In the genomic region with DNA sequence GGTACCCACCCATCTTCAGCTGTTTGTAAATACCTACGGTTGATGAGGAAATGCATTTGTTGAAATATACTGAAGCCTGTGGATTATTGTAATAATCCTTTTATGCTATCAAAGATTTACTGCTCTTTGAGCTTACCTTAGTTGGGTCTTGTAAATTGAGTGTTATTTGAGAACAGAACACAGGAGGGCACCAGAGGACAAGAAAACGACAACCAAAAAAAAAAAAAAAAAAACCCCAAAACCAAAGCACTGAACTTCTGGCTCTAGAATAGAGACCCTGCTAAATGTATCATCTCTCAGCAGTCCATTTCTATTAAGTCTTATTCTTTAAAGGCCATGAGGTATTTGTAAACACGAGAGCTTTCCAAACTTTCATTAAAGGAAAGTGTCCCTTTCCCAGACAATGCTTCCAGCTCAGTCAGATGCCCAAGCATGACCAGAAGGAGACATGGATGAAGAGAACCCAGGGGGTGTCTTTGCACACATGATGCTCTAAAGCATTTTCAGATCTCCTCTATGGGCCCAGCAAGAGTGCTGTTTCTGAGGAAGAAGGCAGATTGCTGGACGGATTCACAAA, we compare ENCODE assay signal across 7 cellular contexts.
DNase-seq lines count a peak whose midpoint lies in the region; ATAC-seq and TF ChIP-seq lines count a peak whose summit lies in the region.

No MANE protein-coding gene starts in this region.

- H3K36me3 ChIP-seq in body of pancreas (replicated peaks in 1 of 2; ENCODE audit: insufficient read depth in 1 of 2, low read depth in 2 of 2): no peaks in the 10 kb centered on the region

- H3K4me3 ChIP-seq in body of pancreas: no peak overlapping the region

- peaks cover 0 to 5% (median 0%) of the 10 kb centered on the region in 9 donors for H3K9me3 Mint-ChIP-seq in naive thymus-derived CD8-positive, alpha-beta T cell

- ATAC-seq in body of pancreas (no peak), HG03097 (IDR thresholded peaks at IDR 0.05; ENCODE audit: low FRiP score, unreplicated experiment) (no peak)
- no peak for ATAC-seq in naive thymus-derived CD8-positive, alpha-beta T cell

- POLR2A ChIA-PET in GM10248 (lab: Yijun Ruan, JAX): interaction anchor here (0.7 kb wide), 1 partner anchor 355 kb away, joined by 5 read pairs; no protein-coding TSS in a partner anchor
- POLR2A ChIA-PET in naive thymus-derived CD8-positive, alpha-beta T cell (lab: Charles Lee): no interaction called here

- WGBS in body of pancreas, 2 donors: 13 to 16% methylated on average over 4 of the region's 4 CpGs

- no peak overlapping the region for H3K27ac ChIP-seq in body of pancreas

- intact Hi-C loops in body of pancreas (cut with DNase I): no loop called here

- no peaks in the 10 kb centered on the region for H3K4me1 Mint-ChIP-seq in naive thymus-derived CD8-positive, alpha-beta T cell

- H3K4me3 Mint-ChIP-seq in naive thymus-derived CD8-positive, alpha-beta T cell: no peak overlapping the region

- H3K4me1 ChIP-seq in body of pancreas: no peaks in the 10 kb centered on the region

- H3K27me3 ChIP-seq in body of pancreas: no peaks in the 10 kb centered on the region

- peaks cover 0 to 35% (median 10%) of the 10 kb centered on the region in 5 donors for H3K27me3 Mint-ChIP-seq in naive thymus-derived CD8-positive, alpha-beta T cell

- CTCF ChIA-PET in GM10248 (lab: Yijun Ruan, JAX): interaction anchor here (0.6 to 2.7 kb wide), 22 partner anchors 9 to 1917 kb away, joined by 3 to 13 read pairs (median 4); no protein-coding TSS in a partner anchor

- H3K9me3 ChIP-seq in body of pancreas: no peaks in the 10 kb centered on the region

- no peaks in the 10 kb centered on the region for H3K36me3 Mint-ChIP-seq in naive thymus-derived CD8-positive, alpha-beta T cell

- DNase-seq in GM10248 (ENCODE audit: extremely low spot score) (peak; percentile 30), M059J (ENCODE audit: low read depth) (peak; percentile 26), body of pancreas (peak in 1 of 4 donors; percentile 2), myocyte (ENCODE audit: low read depth) (peak; percentile 56)
- DNase-seq in stimulated activated CD8-positive, alpha-beta memory T cell treated with anti-CD3 and anti-CD28 coated beads, Interleukin-4, amount 100 ng/mL, for 48 hours: no peak
- DNase-seq in naive thymus-derived CD8-positive, alpha-beta T cell: no peak

- TF ChIP-seq CTCF in GM10248 (IDR thresholded peaks at IDR 0.05; ENCODE audit: control extremely low read depth, extremely low read depth, low read depth, missing control alignments): peak; percentile 13
- TF ChIP-seq CTCF in body of pancreas (IDR thresholded peaks at IDR 0.05): peak in 6 of 7 experiments; percentile 22 to 52 (median 36)

- no peak for TF ChIP-seq POLR2A in body of pancreas (IDR thresholded peaks at IDR 0.05)

- no peak overlapping the region for H3K27ac Mint-ChIP-seq in naive thymus-derived CD8-positive, alpha-beta T cell

Comparison
In these comparisons a context has a peak if more than half of its experiments do, and no peak if none do; other contexts are left out.
1. DNase-seq: peak in GM10248 (single experiment), M059J (single experiment) and myocyte (single experiment); none in stimulated activated CD8-positive, alpha-beta memory T cell treated with anti-CD3 and anti-CD28 coated beads, Interleukin-4, amount 100 ng/mL, for 48 hours (single experiment) and naive thymus-derived CD8-positive, alpha-beta T cell (0 of 10).